ENCODE assay signal across 1 cellular context in genomic region chr3:188233320-188233719, GRCh38.
A peak's percentile ranks its signal among the peaks of the same experiment; 100 is the strongest.
TF ChIP-seq lines count a peak whose summit lies in the region.

No MANE protein-coding gene starts in this region.

TF ChIP-seq in SK-N-SH, 30 proteins besides CTCF, POLR2A, EP300 and RAD21 (continued from another document):
- no peak for TF ChIP-seq ZBTB33 (IDR thresholded peaks at IDR 0.05; ENCODE audit: borderline replicate concordance, low read depth)
- no peak for TF ChIP-seq USF2 (IDR thresholded peaks at IDR 0.05; ENCODE audit: borderline replicate concordance, low read depth, low read length)
- peak; percentile 66 for TF ChIP-seq NFIC (IDR thresholded peaks at IDR 0.05; ENCODE audit: borderline replicate concordance)
- TF ChIP-seq USF1 (IDR thresholded peaks at IDR 0.05; ENCODE audit: borderline replicate concordance, low read depth), result no peak
- peak; percentile 27; the same call in 1 of the 2 replicates for TF ChIP-seq MEF2A (IDR thresholded peaks at IDR 0.05; ENCODE audit: borderline replicate concordance, low read depth)
- TF ChIP-seq NRF1 (IDR thresholded peaks at IDR 0.05; ENCODE audit: low read depth, low read length), result no peak
- no peak for TF ChIP-seq REST (IDR thresholded peaks at IDR 0.05; ENCODE audit: low read depth, low read length)
- TF ChIP-seq TAF1 (IDR thresholded peaks at IDR 0.05; ENCODE audit: borderline replicate concordance, low read depth, low read length), result no peak
- peak; percentile 38; the same call in 1 of the 2 replicates for TF ChIP-seq POLR2AphosphoS5 (IDR thresholded peaks at IDR 0.05; ENCODE audit: low read depth, low read length)
- peak; percentile 74 for TF ChIP-seq TCF12 (IDR thresholded peaks at IDR 0.05)
